20 cellular contexts compared by ENCODE assay signal in genomic region chr18:55906533-55906932, GRCh38.
"Had no signal": no experiment of that assay in that cellular context is flagged by ENCODE, and none has a peak within 500 bp of the region (broad histone marks: within the 10 kb centered on the region; RNA-seq: fewer than 3 reads in every experiment).

No MANE protein-coding gene starts in this region.

- FAIRE-seq: urothelium cell line had no signal

- H3K27me3 ChIP-seq: adrenal gland, colonic mucosa, gastrocnemius medialis, heart right ventricle, tibial artery had no signal

- H3K4me3 Mint-ChIP-seq: activated CD4-positive, alpha-beta memory T cell treated with anti-CD3 and anti-CD28 coated beads, Interleukin-2, amount 10 ng/mL, durations not matched to agents 7 days and 5 days; activated naive CD4-positive, alpha-beta T cell treated with anti-CD3 and anti-CD28 coated beads, Interleukin-2, amount 50 U/mL, for 24 hours; activated T-cell treated with anti-CD3 and anti-CD28 coated beads, Interleukin-2, amount 50 U/mL, for 4 hours; nephron; stimulated activated naive B cell treated with anti-CD40 and anti-IgM and Interleukin-4, amounts not matched to agents 10 μg/mL and 1 μg/mL and 100 μg/mL, for 72 hours; T-helper 17 cell; WTC11 had no signal

- H3K4me3 ChIP-seq: adrenal gland, colonic mucosa, gastrocnemius medialis, tibial artery had no signal

- H3K4me1 ChIP-seq: adrenal gland, colonic mucosa had no signal

- H3K27ac ChIP-seq: adrenal gland, colonic mucosa, gastrocnemius medialis, tibial artery had no signal

- H3K27me3 Mint-ChIP-seq: activated CD4-positive, alpha-beta memory T cell treated with anti-CD3 and anti-CD28 coated beads, Interleukin-2, amount 10 ng/mL, durations not matched to agents 7 days and 5 days; activated naive CD4-positive, alpha-beta T cell treated with anti-CD3 and anti-CD28 coated beads, Interleukin-2, amount 50 U/mL, for 24 hours; stimulated activated naive B cell treated with anti-CD40 and anti-IgM and Interleukin-4, amounts not matched to agents 10 μg/mL and 1 μg/mL and 100 μg/mL, for 72 hours; T-helper 17 cell had no signal

- H3K36me3 Mint-ChIP-seq: activated naive CD4-positive, alpha-beta T cell treated with anti-CD3 and anti-CD28 coated beads, Interleukin-2, amount 50 U/mL, for 24 hours; stimulated activated naive B cell treated with anti-CD40 and anti-IgM and Interleukin-4, amounts not matched to agents 10 μg/mL and 1 μg/mL and 100 μg/mL, for 72 hours had no signal

- H3K9me3 Mint-ChIP-seq: activated naive CD4-positive, alpha-beta T cell treated with anti-CD3 and anti-CD28 coated beads, Interleukin-2, amount 50 U/mL, for 24 hours; nephron had no signal

- H3K9me3 ChIP-seq: adrenal gland, colonic mucosa, gastrocnemius medialis, heart right ventricle, tibial artery had no signal

- DNase-seq: activated CD4-positive, alpha-beta memory T cell treated with anti-CD3 and anti-CD28 coated beads, Interleukin-2, amount 10 ng/mL, durations not matched to agents 7 days and 5 days; activated CD4-positive, alpha-beta T cell treated with anti-CD3 and anti-CD28 coated beads for 4 hours; activated effector memory CD4-positive, alpha-beta T cell treated with Interleukin-2 at 50 U/mL for 16 hours; activated T-cell treated with anti-CD3 and anti-CD28 coated beads, Interleukin-2, amount 50 U/mL, for 4 hours; adrenal gland; colonic mucosa; effector CD8-positive, alpha-beta T cell; gastrocnemius medialis; heart right ventricle; mammary epithelial cell; occipital lobe; stimulated activated CD4-positive, alpha-beta T cell treated with anti-CD3 and anti-CD28 coated beads, Interleukin-2, amount 100 ng/mL, for 48 hours; stimulated activated naive B cell treated with anti-CD40 and anti-IgM and Interleukin-4, amounts not matched to agents 10 μg/mL and 1 μg/mL and 100 μg/mL, for 72 hours; T-helper 17 cell; tibial artery had no signal

- H3K36me3 ChIP-seq: adrenal gland, colonic mucosa, gastrocnemius medialis, heart right ventricle, tibial artery had no signal

- H3K4me1 Mint-ChIP-seq: activated CD4-positive, alpha-beta memory T cell treated with anti-CD3 and anti-CD28 coated beads, Interleukin-2, amount 10 ng/mL, durations not matched to agents 7 days and 5 days; activated naive CD4-positive, alpha-beta T cell treated with anti-CD3 and anti-CD28 coated beads, Interleukin-2, amount 50 U/mL, for 24 hours; T-helper 17 cell had no signal

- H3K27ac Mint-ChIP-seq: activated CD4-positive, alpha-beta memory T cell treated with anti-CD3 and anti-CD28 coated beads, Interleukin-2, amount 10 ng/mL, durations not matched to agents 7 days and 5 days; activated naive CD4-positive, alpha-beta T cell treated with anti-CD3 and anti-CD28 coated beads, Interleukin-2, amount 50 U/mL, for 24 hours; T-helper 17 cell; WTC11 had no signal

- ATAC-seq: activated T-cell treated with anti-CD3 and anti-CD28 coated beads, Interleukin-2, amount 50 U/mL, for 4 hours; left lobe of liver; T-helper 17 cell; WTC11 had no signal
